ENCODE assay signal across 14 cellular contexts in the genomic region with DNA sequence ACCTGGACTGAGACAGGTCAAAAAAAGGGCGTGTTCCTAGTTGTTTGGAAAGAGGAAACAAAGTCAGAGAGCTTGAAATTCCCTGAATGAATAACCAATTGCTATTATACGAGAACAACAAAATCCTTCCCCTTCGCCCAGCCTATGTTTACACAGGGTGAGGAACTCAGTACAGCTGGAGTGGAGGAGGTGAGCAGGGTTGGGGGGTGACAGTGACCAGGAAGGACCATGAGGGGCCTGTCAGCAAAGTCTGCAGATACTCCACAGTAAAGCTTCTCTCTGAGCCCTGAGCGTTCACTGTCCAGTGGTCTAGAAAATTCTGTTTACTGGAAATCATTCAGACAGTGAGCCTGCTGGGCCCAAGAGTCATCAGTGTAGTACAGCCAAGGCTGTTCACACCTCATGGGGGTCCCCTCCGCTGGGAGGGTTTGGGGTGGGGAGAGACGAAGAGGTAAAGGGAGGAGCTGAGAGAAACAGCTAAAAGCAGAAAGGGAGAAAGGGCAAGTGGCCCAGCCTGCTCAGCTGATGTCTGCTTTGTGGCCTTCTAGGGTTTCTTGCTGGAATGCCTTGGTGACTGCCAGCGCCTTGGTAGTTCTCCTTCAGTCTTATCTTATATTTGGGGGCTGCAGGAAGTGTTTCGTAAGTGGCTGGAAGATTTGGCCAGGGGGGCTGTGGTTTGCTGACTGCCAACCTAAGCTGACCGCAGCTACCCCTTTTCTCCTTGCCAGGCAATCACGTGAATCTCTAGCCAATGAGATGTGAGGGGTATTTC. TPM values are rescaled to one million over a fixed set of nuclear protein-coding genes. Genes with fewer than 3 reads are reported as not detected.
A peak's percentile ranks its signal among the peaks of the same experiment; 100 is the strongest.
DNase-seq lines count a peak whose midpoint lies in the region; ATAC-seq and TF ChIP-seq lines count a peak whose summit lies in the region.
"Had no signal": no experiment of that assay in that cellular context is flagged by ENCODE, and none has a peak within 500 bp of the region (broad histone marks: within the 10 kb centered on the region; RNA-seq: fewer than 3 reads in every experiment).

No MANE protein-coding gene starts in this region.

- no peaks in the 10 kb centered on the region for H3K9me3 Mint-ChIP-seq in mesothelial cell of epicardium

- DNase-seq in GM10248 (ENCODE audit: extremely low spot score) (peak; percentile 13), SKM-1 (lab: John Stamatoyannopoulos, UW; ENCODE audit: unreplicated experiment) (peak; percentile 94), NCI-H146 (lab: John Stamatoyannopoulos, UW) (no peak), mesothelial cell of epicardium (ENCODE audit: low spot score in 2 of 2, unreplicated experiment in 2 of 2) (no peak)
- DNase-seq: activated CD4-positive, alpha-beta T cell treated with anti-CD3 and anti-CD28 coated beads for 48 hours; effector CD8-positive, alpha-beta T cell; NCI-H2171; SJCRH30 had no signal

- H3K4me1 ChIP-seq in skeletal muscle tissue (ENCODE audit: control insufficient read depth in 3 of 3, insufficient read depth in 3 of 3, low read length in 3 of 3): peaks cover 61 to 76% (median 68%) of the 10 kb centered on the region in 3 donors

- ATAC-seq in HG02798 (IDR thresholded peaks at IDR 0.05; ENCODE audit: poor library complexity, unreplicated experiment): no peak
- ATAC-seq in HG03460 (IDR thresholded peaks at IDR 0.05; ENCODE audit: unreplicated experiment): no peak

- H3K4me1 Mint-ChIP-seq in mesothelial cell of epicardium: peaks cover 3% of the 10 kb centered on the region

- no peak overlapping the region for H3K4me3 Mint-ChIP-seq in mesothelial cell of epicardium
- H3K4me3 Mint-ChIP-seq: activated naive CD8-positive, alpha-beta T cell had no signal

- H3K27me3 Mint-ChIP-seq in mesothelial cell of epicardium (ENCODE audit: low read depth): no peaks in the 10 kb centered on the region
- H3K27me3 Mint-ChIP-seq: activated naive CD8-positive, alpha-beta T cell had no signal

- peaks cover 43% of the 10 kb centered on the region for H3K36me3 Mint-ChIP-seq in mesothelial cell of epicardium

- CTCF ChIA-PET in GM10248 (lab: Yijun Ruan, JAX): interaction anchor here (0.8 to 2.7 kb wide), 3 partner anchors 12 to 80 kb away, joined by 3 to 9 read pairs (median 4); partner anchors contain the start of gene CD300LG

- peak overlapping the region; percentile 52 to 76 (median 60) for H3K9ac ChIP-seq in skeletal muscle tissue (ENCODE audit: low read depth in 1 of 3, low read length in 3 of 3)

- POLR2A ChIA-PET in GM10248 (lab: Yijun Ruan, JAX): no interaction called here

- H3K27ac Mint-ChIP-seq in mesothelial cell of epicardium: no peak overlapping the region
- H3K27ac Mint-ChIP-seq: activated naive CD8-positive, alpha-beta T cell had no signal

- H3K4me3 ChIP-seq in skeletal muscle tissue (ENCODE audit: low read length in 3 of 3): peak overlapping the region in 1 of 3 donors; percentile 22
- H3K4me3 ChIP-seq: SJCRH30 had no signal

- no peaks in the 10 kb centered on the region for H3K27me3 ChIP-seq in layer of hippocampus (ENCODE audit: control insufficient read depth, insufficient read depth, low read length)
- no peaks in the 10 kb centered on the region for H3K27me3 ChIP-seq in skeletal muscle tissue (ENCODE audit: control insufficient read depth in 3 of 3, insufficient read depth in 3 of 3, low read length in 3 of 3)
- H3K27me3 ChIP-seq: SJCRH30 had no signal

- no peak for TF ChIP-seq CTCF in GM10248 (IDR thresholded peaks at IDR 0.05; ENCODE audit: control extremely low read depth, extremely low read depth, low read depth, missing control alignments)
- no peak for TF ChIP-seq CTCF in mesothelial cell of epicardium (IDR thresholded peaks at IDR 0.05; ENCODE audit: unreplicated experiment)

- H3K27ac ChIP-seq in layer of hippocampus (ENCODE audit: low read depth, low read length): peak overlapping the region; percentile 2
- H3K27ac ChIP-seq in skeletal muscle tissue (ENCODE audit: low read depth, low read length): peak overlapping the region; percentile 87
- H3K27ac ChIP-seq: SJCRH30 had no signal

- H3K36me3 ChIP-seq in skeletal muscle tissue (ENCODE audit: control insufficient read depth in 3 of 3, insufficient read depth in 3 of 3, low read length in 3 of 3): peaks cover 52 to 59% (median 56%) of the 10 kb centered on the region in 3 donors

- no peaks in the 10 kb centered on the region for H3K9me3 ChIP-seq in skeletal muscle tissue (ENCODE audit: control insufficient read depth in 3 of 3, low read length in 3 of 3)
- H3K9me3 ChIP-seq: SJCRH30 had no signal

RNA-seq across cellular contexts. Expression of gene DUSP3, which starts 5.7 kb away (rescaled TPM):
- 39.7 TPM for total RNA-seq in skeletal muscle tissue
- 41.9 to 45.0 TPM (median 42.8 TPM) in 3 replicates for total RNA-seq in mesothelial cell of epicardium

RNA-seq across cellular contexts. Expression of gene CFAP97D1, which starts 7.2 kb away (rescaled TPM):
- total RNA-seq in skeletal muscle tissue (not detected), mesothelial cell of epicardium (0.07 TPM in 1 of 3 replicates, not detected in the others)
- total RNA-seq: osteocyte, SJCRH30 had no signal

RNA-seq across cellular contexts. Expression of gene SOST, which starts 14.5 kb away (rescaled TPM):
- total RNA-seq in skeletal muscle tissue: not detected
- 0.23 to 0.33 TPM (median 0.27 TPM) in 3 replicates for total RNA-seq in mesothelial cell of epicardium
- total RNA-seq: osteocyte, SJCRH30 had no signal

RNA-seq across cellular contexts. Expression of gene MPP3, which starts 59.9 kb away (rescaled TPM):
- total RNA-seq in skeletal muscle tissue (4.2 TPM), mesothelial cell of epicardium (22.9 to 24.3 TPM (median 22.9 TPM) in 3 replicates)

Comparison
In these comparisons a context has a peak if more than half of its experiments do, and no peak if none do; other contexts are left out.
1. DNase-seq: peak in GM10248 (single experiment) and SKM-1 (single experiment); none in NCI-H146 (single experiment) and mesothelial cell of epicardium (0 of 2).